In the genomic region with DNA sequence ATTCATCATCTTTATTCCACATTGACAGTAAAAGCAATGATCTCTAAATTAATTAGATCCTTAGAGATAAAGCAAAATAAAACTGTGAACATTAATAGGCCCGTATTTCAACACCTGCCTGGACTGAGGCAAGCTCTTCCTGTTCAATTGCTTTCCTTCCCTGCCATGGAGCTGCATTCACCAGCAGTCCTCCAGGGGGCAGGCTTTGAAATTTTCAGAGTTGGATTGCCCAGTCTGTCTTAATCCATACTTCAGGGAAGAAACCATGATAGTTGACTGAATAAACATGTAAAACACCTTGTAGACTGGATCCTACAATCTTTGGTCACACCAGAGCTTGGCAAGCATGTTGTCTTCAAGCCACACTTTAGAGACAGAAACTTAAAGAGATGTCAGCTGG, we compare ENCODE assay signal across 8 cellular contexts.
DNase-seq lines count a peak whose midpoint lies in the region; ATAC-seq and TF ChIP-seq lines count a peak whose summit lies in the region.

No MANE protein-coding gene starts in this region.

- 27% methylated on average over 1 of the region's 1 CpG for WGBS in right lobe of liver (ENCODE audit: insufficient coverage, low coverage, low lambda C conversion rate, missing lambda C conversion rate)

- no peak for TF ChIP-seq POLR2A in right lobe of liver (IDR thresholded peaks at IDR 0.05)

- H3K4me3 ChIP-seq in GM06990 (replicated peaks; ENCODE audit: low read depth, low read length) (no peak overlapping the region), right lobe of liver (no peak overlapping the region)

- DNase-seq in GM06990 (ENCODE audit: extremely low read depth, insufficient read length) (no peak), HFFc6 (no peak), right lobe of liver (no peak), kidney glomerular epithelial cell (lab: John Stamatoyannopoulos, UW) (no peak), T-cell (no peak)
- no peak for DNase-seq in activated naive CD4-positive, alpha-beta T cell treated with Interleukin-2 at 50 U/mL for 16 hours

- H3K4me1 Mint-ChIP-seq in HFFc6 (ENCODE audit: low read depth) (peaks cover 28% of the 10 kb centered on the region), T-cell (no peaks in the 10 kb centered on the region)

- H3K27me3 ChIP-seq in GM06990 (replicated peaks; ENCODE audit: control insufficient read depth, insufficient read depth, low read length): no peaks in the 10 kb centered on the region
- no peaks in the 10 kb centered on the region for H3K27me3 ChIP-seq in right lobe of liver

- no peak overlapping the region for H3K4me3 Mint-ChIP-seq in HFFc6
- no peak overlapping the region for H3K4me3 Mint-ChIP-seq in T-cell

- POLR2A ChIA-PET in T-cell (lab: Charles Lee): no interaction called here

- no peaks in the 10 kb centered on the region for H3K4me1 ChIP-seq in right lobe of liver

- intact Hi-C loops in right lobe of liver (cut with DNase I): no loop called here

- ATAC-seq in right lobe of liver (peak in 2 of 4 donors; percentile 23 to 37), T-cell (replicated peaks in 1 of 4) (no peak), HG03571 (IDR thresholded peaks at IDR 0.05; ENCODE audit: unreplicated experiment) (no peak)

- no peaks in the 10 kb centered on the region for H3K36me3 ChIP-seq in GM06990 (ENCODE audit: control insufficient read depth, insufficient read depth, low read length)
- H3K36me3 ChIP-seq in right lobe of liver: no peaks in the 10 kb centered on the region

- CTCF ChIA-PET in T-cell (lab: Charles Lee): no interaction called here

- H3K27me3 Mint-ChIP-seq in HFFc6 (ENCODE audit: insufficient read depth): no peaks in the 10 kb centered on the region
- H3K27me3 Mint-ChIP-seq in T-cell: no peaks in the 10 kb centered on the region

- H3K36me3 Mint-ChIP-seq in HFFc6 (ENCODE audit: low read depth) (no peaks in the 10 kb centered on the region), T-cell (no peaks in the 10 kb centered on the region)

- H3K27ac Mint-ChIP-seq in HFFc6: no peak overlapping the region
- H3K27ac Mint-ChIP-seq in T-cell: no peak overlapping the region

- H3K9me3 ChIP-seq in right lobe of liver: no peaks in the 10 kb centered on the region

- peak; percentile 66 for TF ChIP-seq CTCF in GM06990 (IDR thresholded peaks at IDR 0.05; ENCODE audit: insufficient read depth, low read length, poor library complexity, severe bottlenecking)
- TF ChIP-seq CTCF in HFFc6 (IDR thresholded peaks at IDR 0.05): peak; percentile 80
- TF ChIP-seq CTCF in VCaP (conservative IDR thresholded peaks at IDR 0.05): peak; percentile 45; the same call in 1 of the 2 replicates
- TF ChIP-seq CTCF in right lobe of liver (IDR thresholded peaks at IDR 0.05): peak in 3 of 4 donors; percentile 29 to 47 (median 41)

- H3K9me3 Mint-ChIP-seq in HFFc6 (no peaks in the 10 kb centered on the region), T-cell (peaks cover 4 to 8% (median 5%) of the 10 kb centered on the region in 3 donors)

- no peak overlapping the region for H3K27ac ChIP-seq in VCaP
- H3K27ac ChIP-seq in right lobe of liver: no peak overlapping the region
